ENCODE assay signal across 2 cellular contexts in genomic region chr2:105364436-105365139, GRCh38.
A peak's percentile ranks its signal among the peaks of the same experiment; 100 is the strongest.
TF ChIP-seq lines count a peak whose summit lies in the region.

No MANE protein-coding gene starts in this region.

TF ChIP-seq in IMR-90, 13 proteins besides CTCF, POLR2A, EP300 and RAD21:
- no peak for TF ChIP-seq ELK1 (IDR thresholded peaks at IDR 0.05; ENCODE audit: borderline replicate concordance, low read depth, low read length)
- no peak for TF ChIP-seq FOS (IDR thresholded peaks at IDR 0.05; ENCODE audit: low read depth, low read length)
- no peak for TF ChIP-seq CHD1 (IDR thresholded peaks at IDR 0.05; ENCODE audit: low read depth, low read length)
- TF ChIP-seq CEBPB (IDR thresholded peaks at IDR 0.05; ENCODE audit: low read depth, low read length): no peak
- TF ChIP-seq SMC3 (IDR thresholded peaks at IDR 0.05; ENCODE audit: low read depth, low read length): no peak
- no peak for TF ChIP-seq USF2 (IDR thresholded peaks at IDR 0.05; ENCODE audit: low read depth, low read length)
- TF ChIP-seq MXI1 (IDR thresholded peaks at IDR 0.05; ENCODE audit: borderline replicate concordance, low read depth, low read length): no peak
- no peak for TF ChIP-seq BHLHE40 (IDR thresholded peaks at IDR 0.05; ENCODE audit: low read depth, low read length)
- TF ChIP-seq MAFK (IDR thresholded peaks at IDR 0.05; ENCODE audit: low read depth, low read length): no peak
- no peak for TF ChIP-seq RCOR1 (IDR thresholded peaks at IDR 0.05; ENCODE audit: insufficient replicate concordance, low read length)
- TF ChIP-seq RFX5 (IDR thresholded peaks at IDR 0.05; ENCODE audit: low read depth, low read length): no peak
- TF ChIP-seq NFE2L2 (IDR thresholded peaks at IDR 0.05; ENCODE audit: low read depth, low read length): no peak
- no peak for TF ChIP-seq MAZ (IDR thresholded peaks at IDR 0.05; ENCODE audit: borderline replicate concordance, low read depth, low read length)

TF ChIP-seq in endothelial cell of umbilical vein, 7 proteins besides CTCF, POLR2A, EP300 and RAD21:
- TF ChIP-seq MYC (IDR thresholded peaks at IDR 0.05; ENCODE audit: low read depth, low read length) (no peak), FOS (IDR thresholded peaks at IDR 0.05; ENCODE audit: borderline replicate concordance, insufficient read depth, low read length) (no peak), POLR2AphosphoS5 (IDR thresholded peaks at IDR 0.05; ENCODE audit: insufficient read depth, low read depth, low read length) (peak; percentile 9), MAX (IDR thresholded peaks at IDR 0.05; ENCODE audit: insufficient read depth, insufficient read length) (no peak), JUN (IDR thresholded peaks at IDR 0.05; ENCODE audit: borderline replicate concordance, insufficient read depth, insufficient read length, low read depth) (no peak), EZH2 (IDR thresholded peaks at IDR 0.05; ENCODE audit: borderline replicate concordance, low read depth, low read length, severe bottlenecking) (no peak), GATA2 (IDR thresholded peaks at IDR 0.05; ENCODE audit: insufficient read depth, insufficient read length, low read depth, low read length) (no peak)
